In the genomic region with DNA sequence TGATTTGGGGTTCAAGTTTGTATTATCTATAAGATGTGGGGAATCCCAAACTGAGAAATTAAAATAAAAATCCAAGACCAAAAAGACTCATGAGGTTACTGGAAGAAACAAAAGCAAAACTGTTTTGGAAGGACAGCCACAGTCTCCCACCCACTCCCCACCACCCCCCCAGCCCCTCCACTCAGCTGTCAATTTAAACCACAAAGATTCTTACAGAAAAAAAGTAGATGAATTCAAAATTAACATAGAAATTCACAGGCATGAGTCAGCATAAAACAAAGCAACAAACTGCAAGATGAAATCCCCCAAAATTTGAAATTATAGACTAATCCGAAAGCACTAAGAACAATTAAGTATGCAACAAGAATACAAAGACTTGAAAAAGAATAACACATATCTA, we compare ENCODE assay signal across 17 cellular contexts.
"Had no signal": no experiment of that assay in that cellular context is flagged by ENCODE, and none has a peak within 500 bp of the region (broad histone marks: within the 10 kb centered on the region; RNA-seq: fewer than 3 reads in every experiment).

No MANE protein-coding gene starts in this region.

- H3K27ac ChIP-seq: foreskin keratinocyte, neural progenitor cell, pancreas, thyroid gland, uterus had no signal

- H3K36me3 ChIP-seq: heart left ventricle, neural progenitor cell, pancreas, thyroid gland, uterus had no signal

- H2AFZ ChIP-seq: neural progenitor cell had no signal

- ATAC-seq: foreskin keratinocyte, left lobe of liver, pancreas had no signal

- H3K4me3 ChIP-seq: heart left ventricle, neural progenitor cell, pancreas, thyroid gland, uterus had no signal

- H3K4me1 ChIP-seq: foreskin keratinocyte had no signal

- H3K4me3 Mint-ChIP-seq: activated CD4-positive, alpha-beta T cell treated with anti-CD3 and anti-CD28 coated beads, Interleukin-2, amount 10 ng/mL, durations not matched to agents 24 days and 14 days; brain; neural progenitor cell; T-helper 1 cell treated with Interleukin-12 subunit alpha and Interleukin-12 subunit beta and Interleukin-4 antibody, amounts not matched to agents 30 μg/mL and 1 μg/mL, for 36 hours; WTC11 had no signal

- H3K9me3 Mint-ChIP-seq: activated CD4-positive, alpha-beta T cell treated with anti-CD3 and anti-CD28 coated beads, Interleukin-2, amount 10 ng/mL, durations not matched to agents 24 days and 14 days; T-helper 1 cell treated with Interleukin-12 subunit alpha and Interleukin-12 subunit beta and Interleukin-4 antibody, amounts not matched to agents 30 μg/mL and 1 μg/mL, for 36 hours; WTC11 had no signal

- H3K27ac Mint-ChIP-seq: activated CD4-positive, alpha-beta T cell treated with anti-CD3 and anti-CD28 coated beads, Interleukin-2, amount 10 ng/mL, durations not matched to agents 24 days and 14 days; brain; T-helper 1 cell treated with Interleukin-12 subunit alpha and Interleukin-12 subunit beta and Interleukin-4 antibody, amounts not matched to agents 30 μg/mL and 1 μg/mL, for 36 hours had no signal

- FAIRE-seq: pancreas had no signal

- H3K9me3 ChIP-seq: heart left ventricle, pancreas, thyroid gland, uterus had no signal

- H3K4me2 ChIP-seq: neural progenitor cell had no signal

- H3K9ac ChIP-seq: neural progenitor cell had no signal

- H3K4me1 Mint-ChIP-seq: neural progenitor cell had no signal

- H3K27me3 ChIP-seq: foreskin keratinocyte, heart left ventricle, neural progenitor cell, pancreas, thyroid gland, uterus had no signal

- H3K27me3 Mint-ChIP-seq: activated CD4-positive, alpha-beta T cell treated with anti-CD3 and anti-CD28 coated beads, Interleukin-2, amount 10 ng/mL, durations not matched to agents 24 days and 14 days; brain had no signal

- DNase-seq: activated CD4-positive, alpha-beta T cell treated with anti-CD3 and anti-CD28 coated beads, Interleukin-2, amount 10 ng/mL, durations not matched to agents 24 days and 14 days; activated CD8-positive, alpha-beta memory T cell treated with anti-CD3 and anti-CD28 coated beads for 24 hours; activated naive CD4-positive, alpha-beta T cell treated with anti-CD3 and anti-CD28 coated beads, Interleukin-2, amount 50 U/mL, for 16 hours; amniotic stem cell; cerebellar nuclear complex; foreskin keratinocyte; heart left ventricle; islet precursor cell; mammary epithelial cell; pancreas; thyroid gland; uterus had no signal
